1 cellular context compared by ENCODE assay signal in the genomic region with DNA sequence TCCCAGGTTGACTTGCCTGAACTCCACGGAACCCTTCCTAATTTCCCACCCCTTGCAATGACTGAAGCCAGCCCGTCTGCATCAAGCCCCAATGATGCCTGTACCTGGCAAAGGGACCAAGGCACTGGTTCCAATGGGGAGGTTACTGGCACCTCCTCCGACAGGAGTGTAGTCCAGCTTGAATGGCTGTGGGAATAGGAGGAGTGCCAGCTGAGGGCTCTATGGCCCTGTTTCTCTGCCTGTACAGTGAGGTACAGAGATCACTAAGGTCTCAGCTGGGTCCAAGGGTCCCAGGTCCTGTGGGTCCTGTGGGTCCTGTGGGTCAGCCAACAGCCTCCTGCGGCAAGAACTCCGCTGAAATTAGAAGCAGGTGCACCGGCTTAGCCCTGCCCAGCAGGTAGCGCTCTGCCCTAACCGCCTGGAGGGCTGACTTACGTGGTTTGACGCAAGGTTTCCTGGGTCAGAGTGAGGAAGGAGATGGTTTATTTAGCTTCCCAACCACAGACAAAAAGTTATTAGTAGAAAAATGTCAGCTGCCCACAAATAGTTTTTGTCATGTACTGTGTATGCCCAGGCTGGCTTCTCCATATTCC.
TF ChIP-seq lines count a peak whose summit lies in the region.

No MANE protein-coding gene starts in this region.

TF ChIP-seq in GM12878, 131 proteins besides CTCF, POLR2A, EP300 and RAD21:
- TF ChIP-seq SMC3 (IDR thresholded peaks at IDR 0.05; ENCODE audit: borderline replicate concordance, low read length) (peak; percentile 64), HDGF (IDR thresholded peaks at IDR 0.05) (no peak), GABPA (IDR thresholded peaks at IDR 0.05; ENCODE audit: low read depth) (no peak)
